8 cellular contexts compared by ENCODE assay signal in the genomic region with DNA sequence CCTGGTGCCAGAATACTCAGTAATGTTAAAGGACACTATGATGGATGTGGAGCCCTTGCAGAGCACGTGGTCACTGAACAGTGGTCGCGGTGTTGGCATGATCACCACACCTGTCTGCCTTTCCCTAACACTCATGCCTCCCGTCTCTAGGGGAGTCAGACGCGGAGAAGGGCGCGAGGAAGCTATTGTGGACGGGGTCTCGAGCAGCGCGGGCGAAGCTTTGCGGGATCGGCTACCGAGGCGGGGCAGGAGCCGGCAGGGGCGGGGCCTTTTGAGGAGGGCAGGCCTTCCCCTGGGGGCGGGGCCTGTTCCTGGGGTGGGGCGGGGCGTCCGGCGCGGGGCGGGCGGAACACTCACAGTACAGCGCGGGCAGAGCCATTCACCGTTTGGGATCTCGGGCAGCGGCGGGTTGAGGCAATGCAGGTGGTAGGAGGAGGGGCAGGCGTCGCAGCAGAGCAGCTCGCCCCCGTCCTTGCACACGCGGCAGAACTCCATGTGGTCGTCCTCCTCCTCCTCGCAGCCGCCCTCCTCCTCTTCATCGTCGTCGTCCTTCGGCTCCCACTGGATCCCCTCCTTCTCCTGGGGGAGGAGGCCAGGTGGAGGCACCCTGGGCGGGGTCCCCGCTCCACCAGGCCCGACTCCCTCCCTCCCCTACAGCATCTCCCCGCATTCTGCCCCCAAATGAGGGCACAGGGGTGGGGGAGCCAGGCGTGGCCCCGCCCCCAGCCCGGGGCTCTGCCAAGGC. TPM values are rescaled to one million over a fixed set of nuclear protein-coding genes. Genes with fewer than 3 reads are reported as not detected.
DNase-seq lines count a peak whose midpoint lies in the region; ATAC-seq and TF ChIP-seq lines count a peak whose summit lies in the region.

No MANE protein-coding gene starts in this region.

- ATAC-seq in GM18873 (IDR thresholded peaks at IDR 0.05; ENCODE audit: low FRiP score, unreplicated experiment), result no peak

- CTCF ChIA-PET in activated CD4-positive, alpha-beta memory T cell treated with anti-CD3 and anti-CD28 coated beads for 36 hours (lab: Charles Lee), result interaction anchor here (1.0 kb wide), 1 partner anchor 98 kb away, joined by 3 read pairs; no protein-coding TSS in a partner anchor

- H3K27me3 Mint-ChIP-seq in activated CD4-positive, alpha-beta memory T cell treated with anti-CD3 and anti-CD28 coated beads for 36 hours, result peaks cover 7% of the 10 kb centered on the region
- H3K27me3 Mint-ChIP-seq in nephron progenitor cell (ENCODE audit: low read depth, poor library complexity), result peaks cover 33% of the 10 kb centered on the region

- H3K9ac ChIP-seq in stomach smooth muscle (ENCODE audit: low read length in 2 of 2), result no peak overlapping the region

- no peaks in the 10 kb centered on the region for H3K9me3 Mint-ChIP-seq in activated CD4-positive, alpha-beta memory T cell treated with anti-CD3 and anti-CD28 coated beads for 36 hours
- H3K9me3 Mint-ChIP-seq in nephron progenitor cell, result no peaks in the 10 kb centered on the region

- peak; percentile 85 for DNase-seq in AG20443 (ENCODE audit: low spot score)
- peak; percentile 17 to 21 for DNase-seq in Kasumi-1 (lab: John Stamatoyannopoulos, UW)
- DNase-seq in activated CD4-positive, alpha-beta memory T cell treated with anti-CD3 and anti-CD28 coated beads for 36 hours, result peak; percentile 81
- peak in 7 of 10 donors; percentile 29 to 78 (median 67) for DNase-seq in dorsolateral prefrontal cortex
- peak; percentile 89 for DNase-seq in nephron progenitor cell
- no peak for DNase-seq in A172 (ENCODE audit: low spot score)

- peaks cover 0 to 37% (median 6%) of the 10 kb centered on the region in 45 donors for H3K27me3 ChIP-seq in dorsolateral prefrontal cortex
- H3K27me3 ChIP-seq in stomach smooth muscle (ENCODE audit: control insufficient read depth in 1 of 2, insufficient read depth in 2 of 2, low read length in 2 of 2), result peaks cover 15 to 17% of the 10 kb centered on the region in 2 donors

- peak overlapping the region in 6 of 59 donors; percentile 5 to 27 (median 14) for H3K4me3 ChIP-seq in dorsolateral prefrontal cortex
- peak overlapping the region; percentile 31 to 62 for H3K4me3 ChIP-seq in stomach smooth muscle (ENCODE audit: low read length in 2 of 2)

- intact Hi-C loops in activated CD4-positive, alpha-beta memory T cell treated with anti-CD3 and anti-CD28 coated beads for 36 hours (cut with micrococcal nuclease), result loop anchor here (1.0 kb wide), 1 partner anchor 27 kb away; no protein-coding TSS in a partner anchor
- intact Hi-C loops in dorsolateral prefrontal cortex (cut with DNase I), result no loop called here

- peak overlapping the region in 35 of 59 donors; percentile 4 to 84 (median 55) for H3K27ac ChIP-seq in dorsolateral prefrontal cortex
- no peak overlapping the region for H3K27ac ChIP-seq in stomach smooth muscle (ENCODE audit: low read length)

- H3K4me1 Mint-ChIP-seq in activated CD4-positive, alpha-beta memory T cell treated with anti-CD3 and anti-CD28 coated beads for 36 hours (ENCODE audit: low read depth), result peaks cover 3% of the 10 kb centered on the region
- peaks cover 35% of the 10 kb centered on the region for H3K4me1 Mint-ChIP-seq in nephron progenitor cell

- TF ChIP-seq CTCF in dorsolateral prefrontal cortex (IDR thresholded peaks at IDR 0.05 in 54 of 56, conservative IDR thresholded peaks at IDR 0.05 in 2 of 56; ENCODE audit: low read depth in 1 of 56, partially characterized antibody in 56 of 56) (no peak), nephron progenitor cell (IDR thresholded peaks at IDR 0.05) (no peak)

- H3K4me1 ChIP-seq in stomach smooth muscle (ENCODE audit: control insufficient read depth, insufficient read depth, low read length), result peaks cover 10% of the 10 kb centered on the region

- no peaks in the 10 kb centered on the region for H3K9me3 ChIP-seq in stomach smooth muscle (ENCODE audit: control insufficient read depth in 2 of 2, low read length in 2 of 2)

- H3K4me3 Mint-ChIP-seq in activated CD4-positive, alpha-beta memory T cell treated with anti-CD3 and anti-CD28 coated beads for 36 hours, result peak overlapping the region; percentile 43
- peak overlapping the region; percentile 69 for H3K4me3 Mint-ChIP-seq in nephron progenitor cell

- POLR2A ChIA-PET in activated CD4-positive, alpha-beta memory T cell treated with anti-CD3 and anti-CD28 coated beads for 36 hours (lab: Charles Lee), result interaction anchor here (0.5 kb wide), 1 partner anchor 46 kb away, joined by 3 read pairs; no protein-coding TSS in a partner anchor

- H3K27ac Mint-ChIP-seq in activated CD4-positive, alpha-beta memory T cell treated with anti-CD3 and anti-CD28 coated beads for 36 hours, result no peak overlapping the region
- no peak overlapping the region for H3K27ac Mint-ChIP-seq in nephron progenitor cell

- no peaks in the 10 kb centered on the region for H3K36me3 Mint-ChIP-seq in activated CD4-positive, alpha-beta memory T cell treated with anti-CD3 and anti-CD28 coated beads for 36 hours
- H3K36me3 Mint-ChIP-seq in nephron progenitor cell (ENCODE audit: low read depth), result no peaks in the 10 kb centered on the region

- H3K36me3 ChIP-seq in stomach smooth muscle (ENCODE audit: control insufficient read depth in 2 of 2, insufficient read depth in 2 of 2, low read length in 2 of 2), result no peaks in the 10 kb centered on the region

RNA-seq across cellular contexts. Expression of gene CHD5, which starts 31.5 kb away (rescaled TPM):
- under 1 TPM; 0.38 to 0.51 TPM for total RNA-seq in activated CD4-positive, alpha-beta memory T cell treated with anti-CD3 and anti-CD28 coated beads for 36 hours
- 100 to 1,000 TPM in 111 of 120 experiments, 10 to 100 TPM in 9; 40.0 to 225 (median 141) TPM for total RNA-seq in dorsolateral prefrontal cortex
- 0.98 TPM in 2 replicates for total RNA-seq in A172 (2014; rRNA removed; shearing (Covaris generic))

RNA-seq across cellular contexts. Expression of gene RPL22, which starts 50.7 kb away (rescaled TPM):
- total RNA-seq in activated CD4-positive, alpha-beta memory T cell treated with anti-CD3 and anti-CD28 coated beads for 36 hours, result 100 to 1,000 TPM; 395 to 433 TPM
- 100 to 1,000 TPM; 111 to 227 (median 176) TPM for total RNA-seq in dorsolateral prefrontal cortex
- total RNA-seq in A172 (2014; rRNA removed; shearing (Covaris generic)), result 88.4 and 112 TPM in 2 replicates

RNA-seq across cellular contexts. Expression of gene RNF207, which starts 57.2 kb away (rescaled TPM):
- total RNA-seq in activated CD4-positive, alpha-beta memory T cell treated with anti-CD3 and anti-CD28 coated beads for 36 hours, result 10 to 100 TPM; 14.7 to 18.4 TPM
- total RNA-seq in dorsolateral prefrontal cortex, result 10 to 100 TPM in 118 of 120 experiments, 1 to 10 TPM in 2; 7.4 to 42.1 (median 22.0) TPM
- total RNA-seq in A172 (2014; rRNA removed; shearing (Covaris generic)), result 4.0 and 6.3 TPM in 2 replicates

Comparison
In these comparisons a context has a peak if more than half of its experiments do, and no peak if none do; other contexts are left out.
1. RNA of gene CHD5, which starts 31.5 kb away (total RNA-seq): 40.0 to 225 TPM in dorsolateral prefrontal cortex; 0.98 TPM in A172 and 0.38 to 0.51 TPM in activated CD4-positive, alpha-beta memory T cell treated with anti-CD3 and anti-CD28 coated beads for 36 hours; every median in the first group is over 10 times any median in the second.